Comparison of ENCODE assay signal across 1 cellular context in the genomic region with DNA sequence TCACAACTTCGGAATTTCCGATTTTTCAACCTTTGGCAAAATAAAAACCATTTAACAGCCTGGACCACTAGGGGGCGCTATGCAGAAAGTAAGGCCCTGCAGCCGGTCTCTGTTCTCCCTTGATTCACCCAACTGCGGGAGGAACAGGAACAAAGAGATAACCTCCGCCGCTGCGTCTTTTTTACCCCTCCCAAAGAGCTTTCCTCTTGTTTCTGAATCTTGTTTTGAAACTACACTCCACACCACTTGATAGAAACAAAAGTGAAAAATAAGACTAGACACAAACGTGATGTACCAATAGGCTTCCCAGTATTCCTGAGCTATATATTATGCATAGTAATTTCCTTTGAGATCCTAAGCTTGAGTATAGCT.
TF ChIP-seq lines count a peak whose summit lies in the region.

No MANE protein-coding gene starts in this region.

TF ChIP-seq in K562, 482 proteins besides CTCF, POLR2A, EP300 and RAD21 (continued from another document and continues in another):
- TF ChIP-seq, protein P1, sequence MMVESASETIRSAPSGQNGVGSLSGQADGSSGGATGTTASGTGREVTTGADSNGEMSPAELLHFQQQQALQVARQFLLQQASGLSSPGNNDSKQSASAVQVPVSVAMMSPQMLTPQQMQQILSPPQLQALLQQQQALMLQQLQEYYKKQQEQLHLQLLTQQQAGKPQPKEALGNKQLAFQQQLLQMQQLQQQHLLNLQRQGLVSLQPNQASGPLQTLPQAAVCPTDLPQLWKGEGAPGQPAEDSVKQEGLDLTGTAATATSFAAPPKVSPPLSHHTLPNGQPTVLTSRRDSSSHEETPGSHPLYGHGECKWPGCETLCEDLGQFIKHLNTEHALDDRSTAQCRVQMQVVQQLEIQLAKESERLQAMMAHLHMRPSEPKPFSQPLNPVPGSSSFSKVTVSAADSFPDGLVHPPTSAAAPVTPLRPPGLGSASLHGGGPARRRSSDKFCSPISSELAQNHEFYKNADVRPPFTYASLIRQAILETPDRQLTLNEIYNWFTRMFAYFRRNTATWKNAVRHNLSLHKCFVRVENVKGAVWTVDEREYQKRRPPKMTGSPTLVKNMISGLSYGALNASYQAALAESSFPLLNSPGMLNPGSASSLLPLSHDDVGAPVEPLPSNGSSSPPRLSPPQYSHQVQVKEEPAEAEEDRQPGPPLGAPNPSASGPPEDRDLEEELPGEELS (CRISPR knock-in tag; IDR thresholded peaks at IDR 0.05; ENCODE audit: borderline replicate concordance): no peak
- no peak for TF ChIP-seq ZNF212 (CRISPR knock-in tag; IDR thresholded peaks at IDR 0.05)
- no peak for TF ChIP-seq RFX5 (IDR thresholded peaks at IDR 0.05; ENCODE audit: low read depth, low read length)
- no peak for TF ChIP-seq CBX1 (IDR thresholded peaks at IDR 0.05; ENCODE audit: low read depth)
- no peak for TF ChIP-seq HNRNPK (IDR thresholded peaks at IDR 0.05; ENCODE audit: low read depth, low read length, poor library complexity, severe bottlenecking)
- no peak for TF ChIP-seq HEY1 (CRISPR knock-in tag; IDR thresholded peaks at IDR 0.05; ENCODE audit: borderline replicate concordance)
- TF ChIP-seq TBL1XR1 (IDR thresholded peaks at IDR 0.05; ENCODE audit: low read length in 2 of 2): 0 out of 4 replicates have a peak, but pooled peaks of 1 of the 2 experiments have one; percentile 21
- TF ChIP-seq, protein P2, sequence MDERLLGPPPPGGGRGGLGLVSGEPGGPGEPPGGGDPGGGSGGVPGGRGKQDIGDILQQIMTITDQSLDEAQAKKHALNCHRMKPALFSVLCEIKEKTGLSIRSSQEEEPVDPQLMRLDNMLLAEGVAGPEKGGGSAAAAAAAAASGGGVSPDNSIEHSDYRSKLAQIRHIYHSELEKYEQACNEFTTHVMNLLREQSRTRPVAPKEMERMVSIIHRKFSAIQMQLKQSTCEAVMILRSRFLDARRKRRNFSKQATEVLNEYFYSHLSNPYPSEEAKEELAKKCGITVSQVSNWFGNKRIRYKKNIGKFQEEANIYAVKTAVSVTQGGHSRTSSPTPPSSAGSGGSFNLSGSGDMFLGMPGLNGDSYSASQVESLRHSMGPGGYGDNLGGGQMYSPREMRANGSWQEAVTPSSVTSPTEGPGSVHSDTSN (CRISPR knock-in tag; IDR thresholded peaks at IDR 0.05; ENCODE audit: low read depth): no peak
- TF ChIP-seq, protein P2 (tag; conservative IDR thresholded peaks at IDR 0.05; ENCODE audit: low read depth): no peak
- no peak for TF ChIP-seq PPARD (CRISPR knock-in tag; IDR thresholded peaks at IDR 0.05)
- peak; percentile 46 for TF ChIP-seq ZFP36 (IDR thresholded peaks at IDR 0.05; ENCODE audit: low read depth, low read length, partially characterized antibody)
- 0 out of 2 replicates have a peak, but pooled peaks have one; percentile 36 for TF ChIP-seq ESRRA (IDR thresholded peaks at IDR 0.05; ENCODE audit: borderline replicate concordance, low read depth)
- no peak for TF ChIP-seq ZNF57 (CRISPR knock-in tag; IDR thresholded peaks at IDR 0.05)
- TF ChIP-seq, protein P3, sequence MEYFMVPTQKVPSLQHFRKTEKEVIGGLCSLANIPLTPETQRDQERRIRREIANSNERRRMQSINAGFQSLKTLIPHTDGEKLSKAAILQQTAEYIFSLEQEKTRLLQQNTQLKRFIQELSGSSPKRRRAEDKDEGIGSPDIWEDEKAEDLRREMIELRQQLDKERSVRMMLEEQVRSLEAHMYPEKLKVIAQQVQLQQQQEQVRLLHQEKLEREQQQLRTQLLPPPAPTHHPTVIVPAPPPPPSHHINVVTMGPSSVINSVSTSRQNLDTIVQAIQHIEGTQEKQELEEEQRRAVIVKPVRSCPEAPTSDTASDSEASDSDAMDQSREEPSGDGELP (CRISPR knock-in tag; IDR thresholded peaks at IDR 0.05; ENCODE audit: borderline replicate concordance): no peak
- no peak for TF ChIP-seq SRSF3 (IDR thresholded peaks at IDR 0.05; ENCODE audit: insufficient read depth, low read length)
- TF ChIP-seq EWSR1 (IDR thresholded peaks at IDR 0.05; ENCODE audit: borderline replicate concordance, low read depth, partially characterized antibody): no peak
- TF ChIP-seq MYBL2 (IDR thresholded peaks at IDR 0.05; ENCODE audit: low read depth): no peak
- no peak for TF ChIP-seq MYBL2 (CRISPR knock-in tag; IDR thresholded peaks at IDR 0.05; ENCODE audit: borderline replicate concordance)
- TF ChIP-seq GATAD2A (IDR thresholded peaks at IDR 0.05): no peak
- no peak for TF ChIP-seq ZNF79 (CRISPR knock-in tag; IDR thresholded peaks at IDR 0.05; ENCODE audit: low read depth)
- no peak for TF ChIP-seq CREBBP (IDR thresholded peaks at IDR 0.05; ENCODE audit: low read depth, low read length)
- no peak for TF ChIP-seq PTBP1 (IDR thresholded peaks at IDR 0.05; ENCODE audit: low read depth, low read length)
- peak; percentile 76; the same call in 1 of the 2 replicates for TF ChIP-seq SPI1 (IDR thresholded peaks at IDR 0.05; ENCODE audit: borderline replicate concordance, low read depth, low read length)
- TF ChIP-seq TAF9B (IDR thresholded peaks at IDR 0.05; ENCODE audit: partially characterized antibody): no peak
- no peak for TF ChIP-seq ZNF445 (CRISPR knock-in tag; IDR thresholded peaks at IDR 0.05; ENCODE audit: low read depth)
- TF ChIP-seq, protein P4, sequence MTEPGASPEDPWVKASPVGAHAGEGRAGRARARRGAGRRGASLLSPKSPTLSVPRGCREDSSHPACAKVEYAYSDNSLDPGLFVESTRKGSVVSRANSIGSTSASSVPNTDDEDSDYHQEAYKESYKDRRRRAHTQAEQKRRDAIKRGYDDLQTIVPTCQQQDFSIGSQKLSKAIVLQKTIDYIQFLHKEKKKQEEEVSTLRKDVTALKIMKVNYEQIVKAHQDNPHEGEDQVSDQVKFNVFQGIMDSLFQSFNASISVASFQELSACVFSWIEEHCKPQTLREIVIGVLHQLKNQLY (CRISPR knock-in tag; conservative IDR thresholded peaks at IDR 0.05): no peak
- TF ChIP-seq BCOR (IDR thresholded peaks at IDR 0.05): no peak
- TF ChIP-seq, protein P5, sequence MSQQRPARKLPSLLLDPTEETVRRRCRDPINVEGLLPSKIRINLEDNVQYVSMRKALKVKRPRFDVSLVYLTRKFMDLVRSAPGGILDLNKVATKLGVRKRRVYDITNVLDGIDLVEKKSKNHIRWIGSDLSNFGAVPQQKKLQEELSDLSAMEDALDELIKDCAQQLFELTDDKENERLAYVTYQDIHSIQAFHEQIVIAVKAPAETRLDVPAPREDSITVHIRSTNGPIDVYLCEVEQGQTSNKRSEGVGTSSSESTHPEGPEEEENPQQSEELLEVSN (IDR thresholded peaks at IDR 0.05; ENCODE audit: borderline replicate concordance in 1 of 2, extremely low read depth in 1 of 2, insufficient read depth in 1 of 2, insufficient read length in 1 of 2, low read depth in 1 of 2, low read length in 1 of 2, poor library complexity in 1 of 2, severe bottlenecking in 1 of 2): no peak
- no peak for TF ChIP-seq ZKSCAN8 (CRISPR knock-in tag; IDR thresholded peaks at IDR 0.05)
- TF ChIP-seq SMARCE1 (IDR thresholded peaks at IDR 0.05): 0 out of 2 replicates have a peak, but pooled peaks have one; percentile 28
- TF ChIP-seq ZNF253 (CRISPR knock-in tag; conservative IDR thresholded peaks at IDR 0.05): no peak
- TF ChIP-seq SMAD1 (IDR thresholded peaks at IDR 0.05; ENCODE audit: low read depth, low read length, partially characterized antibody): no peak
- TF ChIP-seq EP400 (IDR thresholded peaks at IDR 0.05): peak; percentile 30; the same call in 1 of the 2 replicates
- no peak for TF ChIP-seq ZC3H8 (IDR thresholded peaks at IDR 0.05)
- TF ChIP-seq ZNF511 (CRISPR knock-in tag; IDR thresholded peaks at IDR 0.05): no peak
- TF ChIP-seq KLF16 (IDR thresholded peaks at IDR 0.05): peak; percentile 59; the same call in 1 of the 2 replicates
- TF ChIP-seq ARHGAP35 (IDR thresholded peaks at IDR 0.05; ENCODE audit: partially characterized antibody): no peak
- TF ChIP-seq NCOA1 (IDR thresholded peaks at IDR 0.05; ENCODE audit: low read depth): no peak
- TF ChIP-seq SP1 (CRISPR knock-in tag; IDR thresholded peaks at IDR 0.05): peak; percentile 41; the same call in 1 of the 2 replicates
- TF ChIP-seq SFPQ (IDR thresholded peaks at IDR 0.05; ENCODE audit: low read depth, low read length): no peak
- no peak for TF ChIP-seq ZBTB8A (IDR thresholded peaks at IDR 0.05; ENCODE audit: partially characterized antibody)
- no peak; a peak in 1 of 4 replicates for TF ChIP-seq ZNF318 (IDR thresholded peaks at IDR 0.05; ENCODE audit: borderline replicate concordance in 1 of 2, low read depth in 1 of 2)
- peak; percentile 15; the same call in 1 of the 2 replicates for TF ChIP-seq STAT5A (IDR thresholded peaks at IDR 0.05; ENCODE audit: borderline replicate concordance, low read length)
